ENCODE assay signal across 8 cellular contexts in genomic region chr2:10278029-10278762, GRCh38. TPM values are rescaled to one million over a fixed set of nuclear protein-coding genes. Genes with fewer than 3 reads are reported as not detected.
DNase-seq lines count a peak whose midpoint lies in the region; ATAC-seq and TF ChIP-seq lines count a peak whose summit lies in the region.

No MANE protein-coding gene starts in this region.

- no peaks in the 10 kb centered on the region for H3K9me3 ChIP-seq in osteoblast (ENCODE audit: low read depth, low read length)

- ATAC-seq in esophagus mucosa = peak; percentile 36
- no peak for ATAC-seq in HG02610 (IDR thresholded peaks at IDR 0.05; ENCODE audit: unreplicated experiment)
- no peak for ATAC-seq in GM18873 (IDR thresholded peaks at IDR 0.05; ENCODE audit: low FRiP score, unreplicated experiment)

- no peaks in the 10 kb centered on the region for H3K36me3 ChIP-seq in osteoblast (ENCODE audit: insufficient read depth, low read length)

- no peak for TF ChIP-seq CTCF in osteoblast (IDR thresholded peaks at IDR 0.05; ENCODE audit: extremely low read depth, low read depth, low read length)

- H3K27me3 ChIP-seq in osteoblast (ENCODE audit: insufficient read depth, low read length) = no peaks in the 10 kb centered on the region

- no peaks in the 10 kb centered on the region for H4K20me1 ChIP-seq in osteoblast (ENCODE audit: insufficient read depth, low read length)

- H2AFZ ChIP-seq in osteoblast (ENCODE audit: low read length) = peak overlapping the region; percentile 91

- peak overlapping the region; percentile 77 for H3K4me2 ChIP-seq in osteoblast (ENCODE audit: insufficient read depth, low read length)

- H3K27ac ChIP-seq in osteoblast (ENCODE audit: low read depth, low read length) = peak overlapping the region; percentile 92

- H3K4me3 ChIP-seq in osteoblast (ENCODE audit: insufficient read depth, low read length) = peak overlapping the region; percentile 51

- DNase-seq in COLO829 (ENCODE audit: low spot score) (peak; percentile 74), OCI-M1 (lab: John Stamatoyannopoulos, UW) (peak; percentile 79), osteoblast (ENCODE audit: insufficient read length, low spot score, missing footprints) (peak; percentile 98), NCI-H187 treated with DMSO at 0.1 percent for 48 hours (lab: John Stamatoyannopoulos, UW) (no peak), 8988T (no peak)

- H3K79me2 ChIP-seq in osteoblast (ENCODE audit: insufficient read depth, low read length) = no peaks in the 10 kb centered on the region

- H3K4me1 ChIP-seq in osteoblast (ENCODE audit: insufficient read depth, low read length) = peaks cover 33% of the 10 kb centered on the region

RNA-seq across cellular contexts. Expression of gene HPCAL1, which starts 24.5 kb away (rescaled TPM):
- total RNA-seq in esophagus mucosa (13.7 TPM), osteoblast (47.1 and 57.2 TPM in 2 replicates)

Comparison
In these comparisons a context has a peak if more than half of its experiments do, and no peak if none do; other contexts are left out.
1. DNase-seq: peak in COLO829 (single experiment), OCI-M1 (single experiment) and osteoblast (single experiment); none in NCI-H187 treated with DMSO at 0.1 percent for 48 hours (single experiment) and 8988T (single experiment).